23 cellular contexts compared by ENCODE assay signal in genomic region chr15:51336011-51336410, GRCh38. TPM values are rescaled to one million over a fixed set of nuclear protein-coding genes. Genes with fewer than 3 reads are reported as not detected.
A peak's percentile ranks its signal among the peaks of the same experiment; 100 is the strongest.
DNase-seq lines count a peak whose midpoint lies in the region; ATAC-seq, FAIRE-seq and TF ChIP-seq lines count a peak whose summit lies in the region.
"Had no signal": no experiment of that assay in that cellular context is flagged by ENCODE, and none has a peak within 500 bp of the region (broad histone marks: within the 10 kb centered on the region; RNA-seq: fewer than 3 reads in every experiment).

No MANE protein-coding gene starts in this region.

- H3K27ac ChIP-seq in heart right ventricle: peak overlapping the region in 6 of 10 donors; percentile 23 to 73 (median 66)
- H3K27ac ChIP-seq: epithelial cell of prostate had no signal

- H3K4me3 ChIP-seq in heart right ventricle (no peak overlapping the region), retinal pigment epithelial cell (ENCODE audit: low read length) (no peak overlapping the region)
- H3K4me3 ChIP-seq: lung had no signal

- in situ Hi-C loops in KBM-7 (cut with MboI; ENCODE audit: low pct_unique_long_range_greater_than_20kb, low sequenced_read_pairs): no loop called here

- H3K4me1 ChIP-seq in heart right ventricle: peaks cover 6 to 67% (median 44%) of the 10 kb centered on the region in 9 donors

- FAIRE-seq in urothelium cell line (lab: Jason Lieb, UNC): no peak
- FAIRE-seq: H54 had no signal

- ATAC-seq in heart right ventricle (peak; percentile 43 to 90 (median 76)), GM18498 (IDR thresholded peaks at IDR 0.05; ENCODE audit: unreplicated experiment) (no peak)
- ATAC-seq: natural killer cell; stimulated activated effector memory CD8-positive, alpha-beta T cell treated with anti-CD3 and anti-CD28 coated beads, Interleukin-12 subunit alpha, Interleukin-12 subunit beta, amount 100 ng/mL, for 72 hours had no signal

- DNase-seq in EL (peak; percentile 7), amniotic epithelial cell (ENCODE audit: low read depth) (peak; percentile 15), heart right ventricle (peak in 1 of 2 donors; percentile 52), retinal pigment epithelial cell (ENCODE audit: low read depth) (no peak), KBM-7 (no peak), urothelium cell line (ENCODE audit: low spot score) (no peak)
- DNase-seq in stimulated activated naive CD4-positive, alpha-beta T cell treated with Interleukin-2 at 50 U/mL for 16 hours (lab: John Stamatoyannopoulos, UW): no peak
- DNase-seq: activated CD4-positive, alpha-beta T cell treated with anti-CD3 and anti-CD28 coated beads, Interleukin-2, amount 50 U/mL, for 1 hour; activated naive CD4-positive, alpha-beta T cell; CD4-positive, alpha-beta T cell; dermis blood vessel endothelial cell; DMS79 treated with DMSO at 0.1 percent for 48 hours; natural killer cell; NCI-H1694; NCI-H2227 treated with DMSO at 0.1 percent for 48 hours; NK-92 treated with Interleukin-12 subunit alpha and Interleukin-12 subunit beta, amount 100 ng/mL, for 24 hours had no signal

- H3K9me3 ChIP-seq in heart right ventricle: peaks cover 0 to 7% (median 0%) of the 10 kb centered on the region in 11 donors

- intact Hi-C loops in heart right ventricle (cut with DNase I): no loop called here

- TF ChIP-seq CTCF in heart right ventricle (IDR thresholded peaks at IDR 0.05) (peak in 5 of 9 donors; percentile 8 to 26 (median 14)), retinal pigment epithelial cell (conservative IDR thresholded peaks at IDR 0.05; ENCODE audit: low read depth, low read length) (peak; percentile 1)

- peaks cover 0 to 5% (median 0%) of the 10 kb centered on the region in 7 donors for H3K27me3 ChIP-seq in heart right ventricle

- H3K36me3 ChIP-seq in heart right ventricle: no peaks in the 10 kb centered on the region

- WGBS in heart right ventricle, 2 donors: 56 to 64% methylated on average over 3 of the region's 3 CpGs

RNA-seq across cellular contexts. Expression of gene CYP19A1, which starts 2.4 kb away (rescaled TPM):
- 1 to 10 TPM in 3 of 10 donors, under 1 TPM in 4, not detected in 3; 0.26 to 1.9 (median 0.58) TPM for total RNA-seq in heart right ventricle
- polyA plus RNA-seq in heart right ventricle: under 1 TPM; 0.68 to 0.95 TPM
- total RNA-seq: CD4-positive, alpha-beta T cell; dermis blood vessel endothelial cell; glomerular endothelial cell; natural killer cell had no signal
- polyA plus RNA-seq: AG04450 had no signal

RNA-seq across cellular contexts. Expression of gene GLDN, which starts 5.4 kb away (rescaled TPM):
- total RNA-seq in heart right ventricle: 10 to 100 TPM in 6 of 10 donors, 1 to 10 TPM in 4; 8.5 to 19.8 (median 12.4) TPM
- 1 to 10 TPM in 1 of 2 donors, under 1 TPM in 1; 0.65 to 5.3 TPM for polyA plus RNA-seq in heart right ventricle
- total RNA-seq: CD4-positive, alpha-beta T cell; dermis blood vessel endothelial cell; glomerular endothelial cell; natural killer cell had no signal

Comparison
In these comparisons a context has a peak if more than half of its experiments do, and no peak if none do; other contexts are left out.
1. DNase-seq: peak in EL (single experiment) and amniotic epithelial cell (single experiment); none in retinal pigment epithelial cell (single experiment), KBM-7 (single experiment), urothelium cell line (single experiment) and stimulated activated naive CD4-positive, alpha-beta T cell treated with Interleukin-2 at 50 U/mL for 16 hours (single experiment).